ENCODE assay signal across 14 cellular contexts in genomic region chr3:182482692-182483091, GRCh38.
"Had no signal": no experiment of that assay in that cellular context is flagged by ENCODE, and none has a peak within 500 bp of the region (broad histone marks: within the 10 kb centered on the region; RNA-seq: fewer than 3 reads in every experiment).

No MANE protein-coding gene starts in this region.

- H3K27me3 Mint-ChIP-seq: activated CD8-positive, alpha-beta memory T cell treated with anti-CD3 and anti-CD28 coated beads, Interleukin-2, amount 10 ng/mL, durations not matched to agents 7 days and 5 days had no signal

- H3K4me1 Mint-ChIP-seq: activated CD8-positive, alpha-beta memory T cell treated with anti-CD3 and anti-CD28 coated beads, Interleukin-2, amount 10 ng/mL, durations not matched to agents 7 days and 5 days; stimulated activated effector memory CD8-positive, alpha-beta T cell treated with anti-CD3 and anti-CD28 coated beads, Interleukin-12 subunit alpha, Interleukin-12 subunit beta, amount 100 ng/mL, for 72 hours had no signal

- DNase-seq: activated CD4-positive, alpha-beta T cell treated with anti-CD3 and anti-CD28 coated beads, Interleukin-2, amount 50 U/mL, for 4 hours; activated CD8-positive, alpha-beta memory T cell treated with anti-CD3 and anti-CD28 coated beads, Interleukin-2, amount 10 ng/mL, durations not matched to agents 7 days and 5 days; activated effector memory CD4-positive, alpha-beta T cell treated with anti-CD3 and anti-CD28 coated beads, Interleukin-2, amount 50 U/mL, for 16 hours; activated T-cell treated with anti-CD3 and anti-CD28 coated beads, Interleukin-2, amount 50 U/mL, for 24 hours; amygdala; brain microvascular endothelial cell; dermis blood vessel endothelial cell; posterior cingulate gyrus; right cardiac atrium; small intestine; thyroid gland had no signal

- H3K27ac Mint-ChIP-seq: activated CD8-positive, alpha-beta memory T cell treated with anti-CD3 and anti-CD28 coated beads, Interleukin-2, amount 10 ng/mL, durations not matched to agents 7 days and 5 days; activated naive CD4-positive, alpha-beta T cell treated with anti-CD3 and anti-CD28 coated beads, Interleukin-2, amount 50 U/mL, for 72 hours; activated T-cell treated with anti-CD3 and anti-CD28 coated beads, Interleukin-2, amount 50 U/mL, for 24 hours; stimulated activated effector memory CD8-positive, alpha-beta T cell treated with anti-CD3 and anti-CD28 coated beads, Interleukin-12 subunit alpha, Interleukin-12 subunit beta, amount 100 ng/mL, for 72 hours had no signal

- H3K4me3 Mint-ChIP-seq: activated CD8-positive, alpha-beta memory T cell treated with anti-CD3 and anti-CD28 coated beads, Interleukin-2, amount 10 ng/mL, durations not matched to agents 7 days and 5 days; activated T-cell treated with anti-CD3 and anti-CD28 coated beads, Interleukin-2, amount 50 U/mL, for 24 hours; stimulated activated effector memory CD8-positive, alpha-beta T cell treated with anti-CD3 and anti-CD28 coated beads, Interleukin-12 subunit alpha, Interleukin-12 subunit beta, amount 100 ng/mL, for 72 hours had no signal

- H3K27ac ChIP-seq: brain microvascular endothelial cell, thyroid gland, vagina had no signal

- H3K9me3 Mint-ChIP-seq: activated naive CD4-positive, alpha-beta T cell treated with anti-CD3 and anti-CD28 coated beads, Interleukin-2, amount 50 U/mL, for 72 hours; activated T-cell treated with anti-CD3 and anti-CD28 coated beads, Interleukin-2, amount 50 U/mL, for 24 hours; stimulated activated effector memory CD8-positive, alpha-beta T cell treated with anti-CD3 and anti-CD28 coated beads, Interleukin-12 subunit alpha, Interleukin-12 subunit beta, amount 100 ng/mL, for 72 hours had no signal

- H3K36me3 Mint-ChIP-seq: activated CD8-positive, alpha-beta memory T cell treated with anti-CD3 and anti-CD28 coated beads, Interleukin-2, amount 10 ng/mL, durations not matched to agents 7 days and 5 days; activated naive CD4-positive, alpha-beta T cell treated with anti-CD3 and anti-CD28 coated beads, Interleukin-2, amount 50 U/mL, for 72 hours; stimulated activated effector memory CD8-positive, alpha-beta T cell treated with anti-CD3 and anti-CD28 coated beads, Interleukin-12 subunit alpha, Interleukin-12 subunit beta, amount 100 ng/mL, for 72 hours had no signal
